In the genomic region with DNA sequence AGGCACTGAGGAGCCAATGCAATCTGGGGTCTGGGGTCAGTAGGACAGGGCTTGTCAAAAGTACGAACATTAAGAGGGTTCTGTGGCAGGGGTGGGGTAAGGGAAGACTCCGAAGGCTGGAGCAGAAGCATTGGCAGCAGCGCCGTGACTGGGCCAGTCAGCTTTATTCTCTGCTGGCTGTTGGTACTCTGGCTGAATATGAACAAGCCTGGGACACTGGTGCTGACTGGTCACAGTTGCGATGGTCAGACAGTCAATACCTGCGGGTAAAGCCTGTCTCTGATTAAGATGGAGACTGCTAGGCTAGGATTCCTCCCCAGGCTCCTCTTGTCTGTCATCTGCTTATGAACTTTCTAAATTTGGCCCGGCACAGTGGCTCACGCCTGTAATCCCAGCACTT, we compare ENCODE assay signal across 15 cellular contexts. TPM values are rescaled to one million over a fixed set of nuclear protein-coding genes. Genes with fewer than 3 reads are reported as not detected.
DNase-seq lines count a peak whose midpoint lies in the region; ATAC-seq and TF ChIP-seq lines count a peak whose summit lies in the region.
"Had no signal": no experiment of that assay in that cellular context is flagged by ENCODE, and none has a peak within 500 bp of the region (broad histone marks: within the 10 kb centered on the region; RNA-seq: fewer than 3 reads in every experiment).

No MANE protein-coding gene starts in this region.

- ATAC-seq in omental fat pad (ENCODE audit: low FRiP score) = no peak
- ATAC-seq in CD4-positive, alpha-beta T cell (ENCODE audit: poor library complexity) = no peak

- H3K9me3 Mint-ChIP-seq in Caco-2 (ENCODE audit: unreplicated experiment) = no peaks in the 10 kb centered on the region
- peaks cover 2% of the 10 kb centered on the region for H3K9me3 Mint-ChIP-seq in CD4-positive, alpha-beta T cell

- no TSS peak for BruUV-seq in Caco-2 (replicated peaks; lab: Mats Ljungman, UMichigan)

- no peaks in the 10 kb centered on the region for H3K79me1 ChIP-seq in mesenchymal stem cell (replicated peaks; ENCODE audit: low read length, poor library complexity, severe bottlenecking)

- H2BK5ac ChIP-seq in mesenchymal stem cell (ENCODE audit: low read depth, low read length, poor library complexity, severe bottlenecking) = no peak overlapping the region

- H3K9ac ChIP-seq in mesenchymal stem cell (ENCODE audit: low read length) (no peak overlapping the region), subcutaneous abdominal adipose tissue (ENCODE audit: low read length in 5 of 5) (peak overlapping the region in 1 of 5 donors; percentile 19)

- H2BK120ac ChIP-seq in mesenchymal stem cell (ENCODE audit: low read depth, low read length) = peak overlapping the region; percentile 21

- H3K23ac ChIP-seq in mesenchymal stem cell (ENCODE audit: low read length in 2 of 2) = no peak overlapping the region

- H3K27ac ChIP-seq in SJSA1 (peak overlapping the region; percentile 82), mesenchymal stem cell (ENCODE audit: low read length, poor library complexity, severe bottlenecking) (no peak overlapping the region), subcutaneous abdominal adipose tissue (ENCODE audit: low read depth, low read length) (peak overlapping the region; percentile 90)
- no peak overlapping the region for H3K27ac ChIP-seq in CD4-positive, alpha-beta T cell (ENCODE audit: low read depth, low read length)

- peak overlapping the region; percentile 88 to 98 for H3K4ac ChIP-seq in mesenchymal stem cell (ENCODE audit: low read depth in 1 of 2, low read length in 2 of 2)

- POLR2A ChIA-PET in Caco-2 (lab: Charles Lee) = no interaction called here
- POLR2A ChIA-PET in CD4-positive, alpha-beta T cell (lab: Charles Lee) = no interaction called here

- H3K4me2 ChIP-seq in mesenchymal stem cell (ENCODE audit: low read length, poor library complexity, severe bottlenecking) = no peak overlapping the region

- H2BK15ac ChIP-seq in mesenchymal stem cell (ENCODE audit: low read depth, poor library complexity, severe bottlenecking) = peak overlapping the region; percentile 44

- DNase-seq in Caco-2 (no peak), SJSA1 (ENCODE audit: low read depth in 1 of 2, low spot score in 2 of 2) (no peak), mesenchymal stem cell (no peak), cerebellar nuclear complex (lab: John Stamatoyannopoulos, UW) (no peak), omental fat pad (ENCODE audit: low spot score) (no peak), NCI-H446 treated with DMSO at 0.1 percent for 48 hours (lab: John Stamatoyannopoulos, UW) (no peak)
- no peak for DNase-seq in CD4-positive, alpha-beta T cell
- DNase-seq: DMS153, EL, Karpas-422, NCI-H1417, NCI-H2029, NCI-H524, RPMI8226 had no signal

- H3K4me3 ChIP-seq in Caco-2 (ENCODE audit: low read depth, low read length) = no peak overlapping the region
- H3K4me3 ChIP-seq in SJSA1 = no peak overlapping the region
- no peak overlapping the region for H3K4me3 ChIP-seq in mesenchymal stem cell (ENCODE audit: insufficient read depth in 1 of 2, low read depth in 1 of 2, low read length in 2 of 2)
- no peak overlapping the region for H3K4me3 ChIP-seq in subcutaneous abdominal adipose tissue (ENCODE audit: low read depth in 1 of 5, low read length in 5 of 5)

- CTCF ChIA-PET in Caco-2 (lab: Charles Lee) = no interaction called here
- CTCF ChIA-PET in CD4-positive, alpha-beta T cell (lab: Charles Lee) = no interaction called here

- H2AK5ac ChIP-seq in mesenchymal stem cell (ENCODE audit: low read length, severe bottlenecking) = peak overlapping the region; percentile 76

- H3K4me1 ChIP-seq in Caco-2 = peaks cover 86% of the 10 kb centered on the region
- H3K4me1 ChIP-seq in SJSA1 (replicated peaks) = peaks cover 73% of the 10 kb centered on the region
- H3K4me1 ChIP-seq in mesenchymal stem cell (ENCODE audit: control insufficient read depth, insufficient read depth, low read depth, low read length) = peaks cover 22% of the 10 kb centered on the region
- peaks cover 9 to 61% (median 47%) of the 10 kb centered on the region in 5 donors for H3K4me1 ChIP-seq in subcutaneous abdominal adipose tissue (ENCODE audit: control insufficient read depth in 5 of 5, insufficient read depth in 5 of 5, low read length in 5 of 5)

- no peaks in the 10 kb centered on the region for H3K27me3 Mint-ChIP-seq in Caco-2 (ENCODE audit: insufficient read depth, unreplicated experiment)
- H3K27me3 Mint-ChIP-seq in CD4-positive, alpha-beta T cell = no peaks in the 10 kb centered on the region

- H3K9me3 ChIP-seq in Caco-2 (peaks cover 10% of the 10 kb centered on the region; the same call in 1 of the 2 replicates), SJSA1 (replicated peaks) (no peaks in the 10 kb centered on the region), mesenchymal stem cell (ENCODE audit: control insufficient read depth, low read length) (no peaks in the 10 kb centered on the region), subcutaneous abdominal adipose tissue (ENCODE audit: control insufficient read depth in 5 of 5, low read length in 5 of 5) (no peaks in the 10 kb centered on the region)
- no peaks in the 10 kb centered on the region for H3K9me3 ChIP-seq in CD4-positive, alpha-beta T cell (ENCODE audit: control insufficient read depth, low read length)

- H3K14ac ChIP-seq in mesenchymal stem cell (ENCODE audit: low read length in 2 of 2) = no peak overlapping the region

- peaks cover 47% of the 10 kb centered on the region for H3K4me1 Mint-ChIP-seq in Caco-2 (ENCODE audit: low read depth, unreplicated experiment)
- H3K4me1 Mint-ChIP-seq in CD4-positive, alpha-beta T cell (ENCODE audit: low read depth) = no peaks in the 10 kb centered on the region

- 98% methylated on average over 8 of the region's 8 CpGs for WGBS in mesenchymal stem cell

- no peaks in the 10 kb centered on the region for H3K36me3 ChIP-seq in Caco-2 (ENCODE audit: control insufficient read depth, insufficient read depth, low read length)
- no peaks in the 10 kb centered on the region for H3K36me3 ChIP-seq in SJSA1
- no peaks in the 10 kb centered on the region for H3K36me3 ChIP-seq in mesenchymal stem cell (ENCODE audit: control insufficient read depth in 1 of 2, insufficient read depth in 2 of 2, low read depth in 1 of 2, low read length in 2 of 2)
- no peaks in the 10 kb centered on the region for H3K36me3 ChIP-seq in subcutaneous abdominal adipose tissue (ENCODE audit: control insufficient read depth in 5 of 5, insufficient read depth in 5 of 5, low read length in 5 of 5)

- no peaks in the 10 kb centered on the region for H3K27me3 ChIP-seq in Caco-2 (replicated peaks; ENCODE audit: control insufficient read depth, insufficient read depth, low read length)
- no peaks in the 10 kb centered on the region for H3K27me3 ChIP-seq in SJSA1 (replicated peaks)
- H3K27me3 ChIP-seq in mesenchymal stem cell (ENCODE audit: control insufficient read depth in 1 of 2, insufficient read depth in 1 of 2, low read length in 2 of 2) = peaks cover 0 to 6% of the 10 kb centered on the region in 2 experiments
- H3K27me3 ChIP-seq in subcutaneous abdominal adipose tissue (ENCODE audit: control insufficient read depth in 5 of 5, insufficient read depth in 4 of 5, low read length in 5 of 5) = no peaks in the 10 kb centered on the region
- no peaks in the 10 kb centered on the region for H3K27me3 ChIP-seq in CD4-positive, alpha-beta T cell (ENCODE audit: control insufficient read depth, insufficient read depth, low read length)

- intact Hi-C loops in Caco-2 (cut with micrococcal nuclease; ENCODE audit: unreplicated experiment) = no loop called here
- intact Hi-C loops in CD4-positive, alpha-beta T cell (cut with DNase I, micrococcal nuclease) = no loop called here

- peak overlapping the region; percentile 92 for H3K27ac Mint-ChIP-seq in Caco-2 (ENCODE audit: unreplicated experiment)
- H3K27ac Mint-ChIP-seq in CD4-positive, alpha-beta T cell = no peak overlapping the region

- H4K91ac ChIP-seq in mesenchymal stem cell (ENCODE audit: low read length) = peak overlapping the region; percentile 96

- peak overlapping the region; percentile 81 for H4K8ac ChIP-seq in mesenchymal stem cell (ENCODE audit: low read length)

- H3K4me3 Mint-ChIP-seq in Caco-2 (ENCODE audit: unreplicated experiment) = no peak overlapping the region
- H3K4me3 Mint-ChIP-seq in CD4-positive, alpha-beta T cell = no peak overlapping the region

- peaks cover 24% of the 10 kb centered on the region for H3K36me3 Mint-ChIP-seq in Caco-2 (ENCODE audit: insufficient read depth, unreplicated experiment)
- no peaks in the 10 kb centered on the region for H3K36me3 Mint-ChIP-seq in CD4-positive, alpha-beta T cell (ENCODE audit: low read depth)

- peak overlapping the region; percentile 85 to 100 for H2BK12ac ChIP-seq in mesenchymal stem cell (ENCODE audit: low read length in 2 of 2)

- H2AFZ ChIP-seq in mesenchymal stem cell (ENCODE audit: low read depth, low read length) = no peak overlapping the region

- TF ChIP-seq CTCF in Caco-2 (IDR thresholded peaks at IDR 0.05; ENCODE audit: insufficient read depth in 1 of 2, low read depth in 1 of 2, low read length in 1 of 2, severe bottlenecking in 1 of 2, unreplicated experiment in 1 of 2) (no peak), omental fat pad (IDR thresholded peaks at IDR 0.05) (no peak)
- no peak for TF ChIP-seq CTCF in CD4-positive, alpha-beta T cell (IDR thresholded peaks at IDR 0.05)

- peak overlapping the region; percentile 71 to 83 for H3K18ac ChIP-seq in mesenchymal stem cell (ENCODE audit: low read depth in 1 of 2, low read length in 2 of 2)

RNA-seq across cellular contexts. Expression of a gene that starts 24.3 kb away (rescaled TPM):
- total RNA-seq in Caco-2 (2022) (252 and 263 TPM in 2 replicates), omental fat pad (100 to 1,000 TPM in 2 of 4 donors, 10 to 100 TPM in 2; 70.9 to 112 (median 98.6) TPM)
- total RNA-seq in SJSA1 (2014; rRNA removed; shearing (Covaris generic)) = 56.9 and 92.5 TPM in 2 replicates
- polyA plus RNA-seq in mesenchymal stem cell (2013, experiment 1 of 2) = 142 TPM
- 136 TPM for polyA plus RNA-seq in mesenchymal stem cell (2013, experiment 2 of 2)
- under 1 TPM; 0.16 to 0.47 TPM for total RNA-seq in CD4-positive, alpha-beta T cell

Comparison
In these comparisons a context has a peak if more than half of its experiments do, and no peak if none do; other contexts are left out.
1. H3K27ac ChIP-seq: peak in SJSA1 (single experiment) and subcutaneous abdominal adipose tissue (single experiment); none in mesenchymal stem cell (single experiment) and CD4-positive, alpha-beta T cell (single experiment).
2. RNA of a gene that starts 24.3 kb away (total RNA-seq): 252 to 263 TPM in Caco-2, 70.9 to 112 TPM in omental fat pad and 56.9 to 92.5 TPM in SJSA1; 0.16 to 0.47 TPM in CD4-positive, alpha-beta T cell; every median in the first group is over 10 times any median in the second.